ENCODE assay signal across 13 cellular contexts in the genomic region with DNA sequence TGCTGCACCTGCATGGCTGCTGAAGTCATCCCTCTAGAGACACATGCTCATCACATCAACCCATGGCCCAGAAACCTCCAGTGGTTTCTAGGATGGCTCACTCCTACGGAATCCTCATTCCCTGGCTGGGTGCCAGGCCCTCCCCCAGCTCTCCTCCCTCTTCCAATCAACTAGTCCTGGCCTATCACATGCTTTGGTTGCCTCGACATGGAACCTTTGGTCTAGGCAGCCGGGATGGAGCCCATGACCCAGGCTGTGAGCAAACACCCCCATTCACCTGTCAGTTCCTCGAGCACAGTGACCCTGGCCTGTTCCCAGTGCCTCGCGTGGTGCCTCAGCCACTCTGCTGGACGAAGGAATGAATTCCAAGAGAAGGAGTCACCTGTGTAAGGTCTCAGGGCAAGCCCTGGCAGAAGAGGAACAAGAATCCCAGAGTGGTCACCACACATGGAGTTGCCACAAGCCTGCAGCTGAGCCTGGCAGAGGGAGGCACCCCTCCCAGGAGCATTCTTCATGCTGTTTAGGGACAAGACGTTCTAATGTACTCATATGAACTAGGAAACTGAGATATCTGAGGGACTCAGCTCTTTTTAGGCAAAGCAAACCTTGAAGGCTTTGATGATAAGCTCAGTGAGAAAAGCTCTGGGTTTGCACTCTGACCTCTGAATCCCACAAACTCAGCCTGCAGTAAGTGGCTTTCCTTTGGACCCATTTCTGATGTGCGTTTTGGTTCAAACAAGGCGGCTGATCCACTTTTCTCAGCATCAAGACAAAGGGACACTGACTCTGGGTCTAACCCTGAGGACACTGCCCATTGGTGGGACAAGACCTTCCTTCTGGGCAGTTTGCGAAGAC. TPM values are rescaled to one million over a fixed set of nuclear protein-coding genes. Genes with fewer than 3 reads are reported as not detected.
DNase-seq lines count a peak whose midpoint lies in the region; ATAC-seq, FAIRE-seq and TF ChIP-seq lines count a peak whose summit lies in the region.
"Had no signal": no experiment of that assay in that cellular context is flagged by ENCODE, and none has a peak within 500 bp of the region (broad histone marks: within the 10 kb centered on the region; RNA-seq: fewer than 3 reads in every experiment).

No MANE protein-coding gene starts in this region.

- DNase-seq in A549 (ENCODE audit: low read depth in 1 of 2, low spot score in 1 of 2): peak in 1 of 2 experiments; percentile 16
- DNase-seq in HT-29 (ENCODE audit: low spot score): peak; percentile 51
- DNase-seq in adipocyte (ENCODE audit: low read depth): peak; percentile 21
- peak; percentile 85 for DNase-seq in iris pigment epithelial cell (ENCODE audit: low read depth)
- no peak for DNase-seq in stimulated activated naive CD8-positive, alpha-beta T cell treated with anti-CD3 and anti-CD28 coated beads, Interleukin-15, Interleukin-2, amounts not matched to agents 100 U/mL and 50 U/mL, for 24 hours
- DNase-seq in medulla oblongata (ENCODE audit: extremely low spot score): no peak
- no peak for DNase-seq in NK-92 (lab: John Stamatoyannopoulos, UW; ENCODE audit: unreplicated experiment)
- no peak for DNase-seq in vagina (ENCODE audit: extremely low spot score in 2 of 2)
- DNase-seq: MV-4-11, NCI-H524 treated with DMSO at 0.1 percent for 48 hours had no signal

- H3K27ac ChIP-seq in A549 (peak overlapping the region in 1 of 2 experiments; percentile 41; a peak in 2 of 6 replicates), vagina (no peak overlapping the region)
- H3K27ac ChIP-seq: skin epidermis had no signal

- ATAC-seq in A549: peak; percentile 61 to 66; a peak in 5 of 6 replicates
- no peak for ATAC-seq in stimulated activated naive CD8-positive, alpha-beta T cell treated with anti-CD3 and anti-CD28 coated beads, Interleukin-15, Interleukin-2, amounts not matched to agents 100 U/mL and 50 U/mL, for 24 hours

- WGBS in A549 (ENCODE audit: missing lambda C conversion rate): 73% methylated on average over 10 of the region's 11 CpGs

- FAIRE-seq in A549 (lab: Jason Lieb, UNC): no peak
- FAIRE-seq: G401.6 had no signal

- no peaks in the 10 kb centered on the region for H3K27me3 ChIP-seq in adipocyte (replicated peaks; ENCODE audit: control insufficient read depth, insufficient read depth, low read length)
- H3K27me3 ChIP-seq in vagina: no peaks in the 10 kb centered on the region

- CTCF ChIA-PET in A549 (lab: Yijun Ruan, JAX): interaction anchor here (0.8 kb wide), 1 partner anchor 22 kb away, joined by 3 read pairs; no protein-coding TSS in a partner anchor

- no peak overlapping the region for H3K9ac ChIP-seq in adipocyte (ENCODE audit: low read length)

- H3K4me1 ChIP-seq in A549 (peaks cover 17% of the 10 kb centered on the region), adipocyte (ENCODE audit: control insufficient read depth, insufficient read depth, low read length) (peaks cover 14% of the 10 kb centered on the region), vagina (no peaks in the 10 kb centered on the region)

- no peaks in the 10 kb centered on the region for H3K36me3 ChIP-seq in adipocyte (ENCODE audit: control insufficient read depth, insufficient read depth, low read length, severe bottlenecking)
- no peaks in the 10 kb centered on the region for H3K36me3 ChIP-seq in vagina

- TF ChIP-seq POLR2A in A549 (IDR thresholded peaks at IDR 0.05; ENCODE audit: low read length) (no peak), vagina (IDR thresholded peaks at IDR 0.05) (no peak)

- TF ChIP-seq EP300 in A549 (IDR thresholded peaks at IDR 0.05): no peak

- peak overlapping the region; percentile 38; the same call in 2 of the 3 replicates for H3K4me2 ChIP-seq in A549

- no peak for TF ChIP-seq CTCF in A549 (IDR thresholded peaks at IDR 0.05)
- no peak for TF ChIP-seq CTCF in vagina (IDR thresholded peaks at IDR 0.05)

- no peak for TF ChIP-seq RAD21 in A549 (conservative IDR thresholded peaks at IDR 0.05 in 1 of 2, IDR thresholded peaks at IDR 0.05 in 1 of 2)

- POLR2A ChIA-PET in A549 (lab: Yijun Ruan, JAX): interaction anchor here (0.9 kb wide), 1 partner anchor 122 kb away, joined by 3 read pairs; the partner anchor contains the start of gene RPP40

- H3K4me3 ChIP-seq in A549 (no peak overlapping the region), adipocyte (ENCODE audit: low read length) (no peak overlapping the region), vagina (no peak overlapping the region)
- H3K4me3 ChIP-seq: skin epidermis had no signal

- intact Hi-C loops in vagina (cut with DNase I): no loop called here

- H3K9me3 ChIP-seq in A549 (no peaks in the 10 kb centered on the region), adipocyte (ENCODE audit: control insufficient read depth, low read length) (no peaks in the 10 kb centered on the region), vagina (no peaks in the 10 kb centered on the region)

TF ChIP-seq in A549, 52 proteins besides CTCF, POLR2A, EP300 and RAD21:
- no peak for TF ChIP-seq CHD2 (IDR thresholded peaks at IDR 0.05; ENCODE audit: low read length, partially characterized antibody)
- 0 out of 2 replicates have a peak, but pooled peaks have one; percentile 13 for TF ChIP-seq MAX (IDR thresholded peaks at IDR 0.05)

RNA-seq across cellular contexts. Expression of gene PPP1R3G, which starts 40.2 kb away (rescaled TPM):
- polyA plus RNA-seq in A549 (2011; rRNA removed) (0.21 and 0.33 TPM in 2 replicates), A549 (2017; fragmentation: RNase III; extraction: RNeasy Plus Mini Kit Qiagen cat#74134 plus additional on column Dnase treatment) (0.49 to 0.76 TPM (median 0.72 TPM) in 3 replicates)
- polyA plus RNA-seq in A549 (2012; cell fraction: cytosol; rRNA removed): 0.13 and 0.23 TPM in 2 replicates
- 0.15 and 0.17 TPM in 2 replicates for polyA plus RNA-seq in A549 (2012; cell fraction: nucleus; rRNA removed)
- polyA minus RNA-seq in A549 (2011; rRNA and poly(A)+ RNA removed): 0.12 and 0.24 TPM in 2 replicates
- total RNA-seq in HT-29 (2014; rRNA removed; shearing (Covaris generic)): 0.03 TPM in 1 of 2 replicates, not detected in the other
- total RNA-seq in vagina: 4.4 TPM
- total RNA-seq: H4 had no signal

Comparison
In these comparisons a context has a peak if more than half of its experiments do, and no peak if none do; other contexts are left out.
1. DNase-seq: peak in HT-29 (single experiment), adipocyte (single experiment) and iris pigment epithelial cell (single experiment); none in stimulated activated naive CD8-positive, alpha-beta T cell treated with anti-CD3 and anti-CD28 coated beads, Interleukin-15, Interleukin-2, amounts not matched to agents 100 U/mL and 50 U/mL, for 24 hours (single experiment), medulla oblongata (single experiment), NK-92 (single experiment) and vagina (0 of 2).